12 cellular contexts compared by ENCODE assay signal in the genomic region with DNA sequence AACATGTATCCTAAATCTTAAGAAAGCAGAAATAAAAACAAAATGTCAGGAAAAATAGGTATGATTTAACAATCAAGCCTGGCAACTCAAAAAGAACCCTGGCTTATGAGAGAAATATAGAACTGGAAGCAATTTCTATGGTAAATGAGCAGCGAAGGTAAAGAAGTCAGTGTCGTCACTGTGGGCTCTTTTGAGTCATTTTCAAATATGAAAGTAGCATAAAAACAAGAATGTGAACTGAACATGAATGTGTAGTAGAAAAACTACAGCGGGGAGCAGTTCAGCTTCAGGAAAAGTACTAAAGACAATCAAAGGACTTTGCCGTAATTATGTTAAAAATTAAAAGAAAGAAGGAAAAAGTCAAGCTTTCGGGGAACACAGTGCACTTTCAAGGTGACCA. TPM values are rescaled to one million over a fixed set of nuclear protein-coding genes. Genes with fewer than 3 reads are reported as not detected.
A peak's percentile ranks its signal among the peaks of the same experiment; 100 is the strongest.
DNase-seq lines count a peak whose midpoint lies in the region; ATAC-seq and TF ChIP-seq lines count a peak whose summit lies in the region.
"Had no signal": no experiment of that assay in that cellular context is flagged by ENCODE, and none has a peak within 500 bp of the region (broad histone marks: within the 10 kb centered on the region; RNA-seq: fewer than 3 reads in every experiment).

No MANE protein-coding gene starts in this region.

- ATAC-seq in GM18508 (IDR thresholded peaks at IDR 0.05; ENCODE audit: insufficient read depth, unreplicated experiment) (peak; percentile 82), GM19395 (IDR thresholded peaks at IDR 0.05; ENCODE audit: unreplicated experiment) (peak; percentile 96), HG02970 (IDR thresholded peaks at IDR 0.05; ENCODE audit: low FRiP score, unreplicated experiment) (peak; percentile 58)
- no peak for ATAC-seq in activated CD8-positive, alpha-beta T cell treated with anti-CD3 and anti-CD28 coated beads, Interleukin-2, amount 10 ng/mL, durations not matched to agents 7 days and 5 days
- ATAC-seq: left lung had no signal

- CTCF ChIA-PET in activated CD8-positive, alpha-beta T cell treated with anti-CD3 and anti-CD28 coated beads, Interleukin-2, amount 10 ng/mL, durations not matched to agents 7 days and 5 days (lab: Charles Lee) = interaction anchor here (1.5 kb wide), 1 partner anchor 17 kb away, joined by 7 read pairs; a partner anchor contains a TSS

- no peaks in the 10 kb centered on the region for H3K27me3 Mint-ChIP-seq in activated CD8-positive, alpha-beta T cell treated with anti-CD3 and anti-CD28 coated beads, Interleukin-2, amount 10 ng/mL, durations not matched to agents 7 days and 5 days (ENCODE audit: low read depth)
- H3K27me3 Mint-ChIP-seq: activated naive CD8-positive, alpha-beta T cell treated with anti-CD3 and anti-CD28 coated beads, Interleukin-2, amount 10 ng/mL, durations not matched to agents 7 days and 5 days had no signal

- no peak for TF ChIP-seq POLR2A in uterus (IDR thresholded peaks at IDR 0.05)

- intact Hi-C loops in uterus (cut with DNase I; ENCODE audit: low total_unique reads) = no loop called here

- no peaks in the 10 kb centered on the region for H3K4me1 ChIP-seq in uterus
- no peaks in the 10 kb centered on the region for H3K4me1 ChIP-seq in effector memory CD4-positive, alpha-beta T cell (ENCODE audit: control insufficient read depth, insufficient read depth, low read length, poor library complexity, severe bottlenecking)
- H3K4me1 ChIP-seq: left lung had no signal

- no peaks in the 10 kb centered on the region for H3K9me3 ChIP-seq in uterus
- H3K9me3 ChIP-seq in effector memory CD4-positive, alpha-beta T cell (ENCODE audit: control insufficient read depth, low read length) = no peaks in the 10 kb centered on the region
- H3K9me3 ChIP-seq: left lung had no signal

- H3K27me3 ChIP-seq in uterus = no peaks in the 10 kb centered on the region
- H3K27me3 ChIP-seq in effector memory CD4-positive, alpha-beta T cell (replicated peaks; ENCODE audit: control insufficient read depth, insufficient read depth, low read length, poor library complexity, severe bottlenecking) = no peaks in the 10 kb centered on the region
- H3K27me3 ChIP-seq: left lung had no signal

- H3K27ac Mint-ChIP-seq in activated CD8-positive, alpha-beta T cell treated with anti-CD3 and anti-CD28 coated beads, Interleukin-2, amount 10 ng/mL, durations not matched to agents 7 days and 5 days = peak overlapping the region; percentile 47
- H3K27ac Mint-ChIP-seq: activated naive CD8-positive, alpha-beta T cell treated with anti-CD3 and anti-CD28 coated beads, Interleukin-2, amount 10 ng/mL, durations not matched to agents 7 days and 5 days had no signal

- no peak overlapping the region for H3K27ac ChIP-seq in uterus
- H3K27ac ChIP-seq in effector memory CD4-positive, alpha-beta T cell (ENCODE audit: insufficient read depth, low read length, poor library complexity, severe bottlenecking) = no peak overlapping the region
- H3K27ac ChIP-seq: left lung had no signal

- no peak overlapping the region for H3K4me3 Mint-ChIP-seq in activated CD8-positive, alpha-beta T cell treated with anti-CD3 and anti-CD28 coated beads, Interleukin-2, amount 10 ng/mL, durations not matched to agents 7 days and 5 days
- H3K4me3 Mint-ChIP-seq: activated naive CD8-positive, alpha-beta T cell treated with anti-CD3 and anti-CD28 coated beads, Interleukin-2, amount 10 ng/mL, durations not matched to agents 7 days and 5 days had no signal

- H3K9me3 Mint-ChIP-seq in activated CD8-positive, alpha-beta T cell treated with anti-CD3 and anti-CD28 coated beads, Interleukin-2, amount 10 ng/mL, durations not matched to agents 7 days and 5 days (ENCODE audit: insufficient read depth) = no peaks in the 10 kb centered on the region
- H3K9me3 Mint-ChIP-seq: activated naive CD8-positive, alpha-beta T cell treated with anti-CD3 and anti-CD28 coated beads, Interleukin-2, amount 10 ng/mL, durations not matched to agents 7 days and 5 days had no signal

- DNase-seq in activated CD8-positive, alpha-beta T cell treated with anti-CD3 and anti-CD28 coated beads, Interleukin-2, amount 10 ng/mL, durations not matched to agents 7 days and 5 days = no peak
- no peak for DNase-seq in uterus
- DNase-seq in effector memory CD4-positive, alpha-beta T cell = no peak
- DNase-seq in NCI-H748 treated with DMSO at 0.1 percent for 48 hours (lab: John Stamatoyannopoulos, UW) = no peak
- DNase-seq: activated naive CD8-positive, alpha-beta T cell treated with anti-CD3 and anti-CD28 coated beads, Interleukin-2, amount 10 ng/mL, durations not matched to agents 7 days and 5 days; COR-L47; left lung; NCI-H2227 treated with DMSO at 0.1 percent for 48 hours; nucleus accumbens had no signal

- peaks cover 73% of the 10 kb centered on the region for H3K36me3 Mint-ChIP-seq in activated CD8-positive, alpha-beta T cell treated with anti-CD3 and anti-CD28 coated beads, Interleukin-2, amount 10 ng/mL, durations not matched to agents 7 days and 5 days (ENCODE audit: low read depth)

- no peak for TF ChIP-seq CTCF in uterus (IDR thresholded peaks at IDR 0.05)

- H3K4me1 Mint-ChIP-seq in activated CD8-positive, alpha-beta T cell treated with anti-CD3 and anti-CD28 coated beads, Interleukin-2, amount 10 ng/mL, durations not matched to agents 7 days and 5 days (ENCODE audit: low read depth) = peaks cover 17% of the 10 kb centered on the region
- H3K4me1 Mint-ChIP-seq: activated naive CD8-positive, alpha-beta T cell treated with anti-CD3 and anti-CD28 coated beads, Interleukin-2, amount 10 ng/mL, durations not matched to agents 7 days and 5 days had no signal

- no peaks in the 10 kb centered on the region for H3K36me3 ChIP-seq in uterus
- H3K36me3 ChIP-seq in effector memory CD4-positive, alpha-beta T cell (ENCODE audit: control insufficient read depth, insufficient read depth, low read length) = peaks cover 62% of the 10 kb centered on the region

- H3K4me3 ChIP-seq in uterus = no peak overlapping the region
- H3K4me3 ChIP-seq in effector memory CD4-positive, alpha-beta T cell (ENCODE audit: insufficient read depth, low read depth, low read length, poor library complexity, severe bottlenecking) = no peak overlapping the region
- H3K4me3 ChIP-seq: left lung had no signal

- POLR2A ChIA-PET in activated CD8-positive, alpha-beta T cell treated with anti-CD3 and anti-CD28 coated beads, Interleukin-2, amount 10 ng/mL, durations not matched to agents 7 days and 5 days (lab: Charles Lee) = no interaction called here

RNA-seq across cellular contexts. Expression of a gene that starts 17.5 kb away (rescaled TPM):
- total RNA-seq in activated CD8-positive, alpha-beta T cell treated with anti-CD3 and anti-CD28 coated beads, Interleukin-2, amount 10 ng/mL, durations not matched to agents 7 days and 5 days = 10 to 100 TPM; 46.9 to 48.0 TPM
- total RNA-seq in uterus = 10 to 100 TPM in 3 of 4 donors, 1 to 10 TPM in 1; 7.9 to 58.1 (median 45.0) TPM

RNA-seq across cellular contexts. Expression of a gene that starts 21.2 kb away (rescaled TPM):
- total RNA-seq in activated CD8-positive, alpha-beta T cell treated with anti-CD3 and anti-CD28 coated beads, Interleukin-2, amount 10 ng/mL, durations not matched to agents 7 days and 5 days = 1 to 10 TPM; 9.1 to 9.9 TPM
- total RNA-seq in uterus = 10 to 100 TPM in 3 of 4 donors, 1 to 10 TPM in 1; 6.5 to 24.5 (median 19.5) TPM

RNA-seq across cellular contexts. Expression of a gene that starts 31.2 kb away (rescaled TPM):
- 1 to 10 TPM; 1.1 to 1.2 TPM for total RNA-seq in activated CD8-positive, alpha-beta T cell treated with anti-CD3 and anti-CD28 coated beads, Interleukin-2, amount 10 ng/mL, durations not matched to agents 7 days and 5 days
- 10 to 100 TPM; 12.9 to 25.2 (median 19.3) TPM for total RNA-seq in uterus

Comparison
In these comparisons a context has a peak if more than half of its experiments do, and no peak if none do; other contexts are left out.
1. RNA of a gene that starts 31.2 kb away (total RNA-seq): 12.9 to 25.2 TPM in uterus; 1.1 to 1.2 TPM in activated CD8-positive, alpha-beta T cell treated with anti-CD3 and anti-CD28 coated beads, Interleukin-2, amount 10 ng/mL, durations not matched to agents 7 days and 5 days; every median in the first group is over 4 times any median in the second.